Comparison of ENCODE assay signal across 1 cellular context in the genomic region with DNA sequence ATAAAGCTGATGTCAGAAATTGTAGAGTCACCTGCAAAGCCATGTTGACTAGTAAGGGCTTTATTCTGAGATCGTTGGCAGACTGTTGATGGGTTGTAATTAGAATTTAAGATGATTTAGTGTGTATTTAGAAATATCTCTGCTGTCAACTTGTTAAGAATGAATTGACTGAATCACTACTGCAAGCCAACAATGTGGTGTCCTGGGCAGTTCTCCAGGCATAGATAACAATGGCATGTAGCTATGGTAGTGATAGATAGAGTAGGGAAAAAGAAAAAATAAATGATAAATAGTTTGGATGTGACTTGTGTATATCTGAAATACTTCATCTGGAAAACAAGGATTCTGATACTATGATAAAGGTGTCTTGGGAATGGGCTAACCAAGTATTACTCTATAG.
TF ChIP-seq lines count a peak whose summit lies in the region.

No MANE protein-coding gene starts in this region.

TF ChIP-seq in GM23338, 12 proteins besides CTCF, POLR2A, EP300 and RAD21:
- TF ChIP-seq, protein P1, sequence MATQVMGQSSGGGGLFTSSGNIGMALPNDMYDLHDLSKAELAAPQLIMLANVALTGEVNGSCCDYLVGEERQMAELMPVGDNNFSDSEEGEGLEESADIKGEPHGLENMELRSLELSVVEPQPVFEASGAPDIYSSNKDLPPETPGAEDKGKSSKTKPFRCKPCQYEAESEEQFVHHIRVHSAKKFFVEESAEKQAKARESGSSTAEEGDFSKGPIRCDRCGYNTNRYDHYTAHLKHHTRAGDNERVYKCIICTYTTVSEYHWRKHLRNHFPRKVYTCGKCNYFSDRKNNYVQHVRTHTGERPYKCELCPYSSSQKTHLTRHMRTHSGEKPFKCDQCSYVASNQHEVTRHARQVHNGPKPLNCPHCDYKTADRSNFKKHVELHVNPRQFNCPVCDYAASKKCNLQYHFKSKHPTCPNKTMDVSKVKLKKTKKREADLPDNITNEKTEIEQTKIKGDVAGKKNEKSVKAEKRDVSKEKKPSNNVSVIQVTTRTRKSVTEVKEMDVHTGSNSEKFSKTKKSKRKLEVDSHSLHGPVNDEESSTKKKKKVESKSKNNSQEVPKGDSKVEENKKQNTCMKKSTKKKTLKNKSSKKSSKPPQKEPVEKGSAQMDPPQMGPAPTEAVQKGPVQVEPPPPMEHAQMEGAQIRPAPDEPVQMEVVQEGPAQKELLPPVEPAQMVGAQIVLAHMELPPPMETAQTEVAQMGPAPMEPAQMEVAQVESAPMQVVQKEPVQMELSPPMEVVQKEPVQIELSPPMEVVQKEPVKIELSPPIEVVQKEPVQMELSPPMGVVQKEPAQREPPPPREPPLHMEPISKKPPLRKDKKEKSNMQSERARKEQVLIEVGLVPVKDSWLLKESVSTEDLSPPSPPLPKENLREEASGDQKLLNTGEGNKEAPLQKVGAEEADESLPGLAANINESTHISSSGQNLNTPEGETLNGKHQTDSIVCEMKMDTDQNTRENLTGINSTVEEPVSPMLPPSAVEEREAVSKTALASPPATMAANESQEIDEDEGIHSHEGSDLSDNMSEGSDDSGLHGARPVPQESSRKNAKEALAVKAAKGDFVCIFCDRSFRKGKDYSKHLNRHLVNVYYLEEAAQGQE (IDR thresholded peaks at IDR 0.05; ENCODE audit: unreplicated experiment): no peak
- TF ChIP-seq, protein P2, sequence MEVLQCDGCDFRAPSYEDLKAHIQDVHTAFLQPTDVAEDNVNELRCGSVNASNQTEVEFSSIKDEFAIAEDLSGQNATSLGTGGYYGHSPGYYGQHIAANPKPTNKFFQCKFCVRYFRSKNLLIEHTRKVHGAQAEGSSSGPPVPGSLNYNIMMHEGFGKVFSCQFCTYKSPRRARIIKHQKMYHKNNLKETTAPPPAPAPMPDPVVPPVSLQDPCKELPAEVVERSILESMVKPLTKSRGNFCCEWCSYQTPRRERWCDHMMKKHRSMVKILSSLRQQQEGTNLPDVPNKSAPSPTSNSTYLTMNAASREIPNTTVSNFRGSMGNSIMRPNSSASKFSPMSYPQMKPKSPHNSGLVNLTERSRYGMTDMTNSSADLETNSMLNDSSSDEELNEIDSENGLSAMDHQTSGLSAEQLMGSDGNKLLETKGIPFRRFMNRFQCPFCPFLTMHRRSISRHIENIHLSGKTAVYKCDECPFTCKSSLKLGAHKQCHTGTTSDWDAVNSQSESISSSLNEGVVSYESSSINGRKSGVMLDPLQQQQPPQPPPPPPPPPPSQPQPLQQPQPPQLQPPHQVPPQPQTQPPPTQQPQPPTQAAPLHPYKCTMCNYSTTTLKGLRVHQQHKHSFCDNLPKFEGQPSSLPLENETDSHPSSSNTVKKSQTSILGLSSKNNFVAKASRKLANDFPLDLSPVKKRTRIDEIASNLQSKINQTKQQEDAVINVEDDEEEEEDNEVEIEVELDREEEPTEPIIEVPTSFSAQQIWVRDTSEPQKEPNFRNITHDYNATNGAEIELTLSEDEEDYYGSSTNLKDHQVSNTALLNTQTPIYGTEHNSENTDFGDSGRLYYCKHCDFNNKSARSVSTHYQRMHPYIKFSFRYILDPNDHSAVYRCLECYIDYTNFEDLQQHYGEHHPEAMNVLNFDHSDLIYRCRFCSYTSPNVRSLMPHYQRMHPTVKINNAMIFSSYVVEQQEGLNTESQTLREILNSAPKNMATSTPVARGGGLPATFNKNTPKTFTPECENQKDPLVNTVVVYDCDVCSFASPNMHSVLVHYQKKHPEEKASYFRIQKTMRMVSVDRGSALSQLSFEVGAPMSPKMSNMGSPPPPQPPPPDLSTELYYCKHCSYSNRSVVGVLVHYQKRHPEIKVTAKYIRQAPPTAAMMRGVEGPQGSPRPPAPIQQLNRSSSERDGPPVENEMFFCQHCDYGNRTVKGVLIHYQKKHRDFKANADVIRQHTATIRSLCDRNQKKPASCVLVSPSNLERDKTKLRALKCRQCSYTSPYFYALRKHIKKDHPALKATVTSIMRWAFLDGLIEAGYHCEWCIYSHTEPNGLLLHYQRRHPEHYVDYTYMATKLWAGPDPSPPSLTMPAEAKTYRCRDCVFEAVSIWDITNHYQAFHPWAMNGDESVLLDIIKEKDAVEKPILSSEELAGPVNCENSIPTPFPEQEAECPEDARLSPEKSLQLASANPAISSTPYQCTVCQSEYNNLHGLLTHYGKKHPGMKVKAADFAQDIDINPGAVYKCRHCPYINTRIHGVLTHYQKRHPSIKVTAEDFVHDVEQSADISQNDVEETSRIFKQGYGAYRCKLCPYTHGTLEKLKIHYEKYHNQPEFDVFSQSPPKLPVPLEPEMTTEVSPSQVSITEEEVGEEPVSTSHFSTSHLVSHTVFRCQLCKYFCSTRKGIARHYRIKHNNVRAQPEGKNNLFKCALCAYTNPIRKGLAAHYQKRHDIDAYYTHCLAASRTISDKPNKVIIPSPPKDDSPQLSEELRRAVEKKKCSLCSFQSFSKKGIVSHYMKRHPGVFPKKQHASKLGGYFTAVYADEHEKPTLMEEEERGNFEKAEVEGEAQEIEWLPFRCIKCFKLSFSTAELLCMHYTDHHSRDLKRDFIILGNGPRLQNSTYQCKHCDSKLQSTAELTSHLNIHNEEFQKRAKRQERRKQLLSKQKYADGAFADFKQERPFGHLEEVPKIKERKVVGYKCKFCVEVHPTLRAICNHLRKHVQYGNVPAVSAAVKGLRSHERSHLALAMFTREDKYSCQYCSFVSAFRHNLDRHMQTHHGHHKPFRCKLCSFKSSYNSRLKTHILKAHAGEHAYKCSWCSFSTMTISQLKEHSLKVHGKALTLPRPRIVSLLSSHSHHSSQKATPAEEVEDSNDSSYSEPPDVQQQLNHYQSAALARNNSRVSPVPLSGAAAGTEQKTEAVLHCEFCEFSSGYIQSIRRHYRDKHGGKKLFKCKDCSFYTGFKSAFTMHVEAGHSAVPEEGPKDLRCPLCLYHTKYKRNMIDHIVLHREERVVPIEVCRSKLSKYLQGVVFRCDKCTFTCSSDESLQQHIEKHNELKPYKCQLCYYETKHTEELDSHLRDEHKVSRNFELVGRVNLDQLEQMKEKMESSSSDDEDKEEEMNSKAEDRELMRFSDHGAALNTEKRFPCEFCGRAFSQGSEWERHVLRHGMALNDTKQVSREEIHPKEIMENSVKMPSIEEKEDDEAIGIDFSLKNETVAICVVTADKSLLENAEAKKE (CRISPR knock-in tag; IDR thresholded peaks at IDR 0.05): no peak
- TF ChIP-seq CREB1 (CRISPR knock-in tag; IDR thresholded peaks at IDR 0.05; ENCODE audit: low read depth) (no peak), EZH2 (IDR thresholded peaks at IDR 0.05; ENCODE audit: low read depth, unreplicated experiment) (no peak), ZNF331 (CRISPR knock-in tag; IDR thresholded peaks at IDR 0.05; ENCODE audit: low read depth) (no peak), JUNB (IDR thresholded peaks at IDR 0.05; ENCODE audit: unreplicated experiment) (no peak), EZH2phosphoT487 (IDR thresholded peaks at IDR 0.05; ENCODE audit: unreplicated experiment) (no peak), ZNF114 (CRISPR knock-in tag; IDR thresholded peaks at IDR 0.05) (no peak), NANOG (IDR thresholded peaks at IDR 0.05; ENCODE audit: borderline replicate concordance) (no peak), POLR2AphosphoS5 (IDR thresholded peaks at IDR 0.05; ENCODE audit: low read depth) (no peak), STAT1 (IDR thresholded peaks at IDR 0.05; ENCODE audit: unreplicated experiment) (no peak)
- TF ChIP-seq, protein P3, sequence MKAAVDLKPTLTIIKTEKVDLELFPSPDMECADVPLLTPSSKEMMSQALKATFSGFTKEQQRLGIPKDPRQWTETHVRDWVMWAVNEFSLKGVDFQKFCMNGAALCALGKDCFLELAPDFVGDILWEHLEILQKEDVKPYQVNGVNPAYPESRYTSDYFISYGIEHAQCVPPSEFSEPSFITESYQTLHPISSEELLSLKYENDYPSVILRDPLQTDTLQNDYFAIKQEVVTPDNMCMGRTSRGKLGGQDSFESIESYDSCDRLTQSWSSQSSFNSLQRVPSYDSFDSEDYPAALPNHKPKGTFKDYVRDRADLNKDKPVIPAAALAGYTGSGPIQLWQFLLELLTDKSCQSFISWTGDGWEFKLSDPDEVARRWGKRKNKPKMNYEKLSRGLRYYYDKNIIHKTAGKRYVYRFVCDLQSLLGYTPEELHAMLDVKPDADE (IDR thresholded peaks at IDR 0.05): no peak
